In genomic region chr12:89140580-89141236, GRCh38 we compare ENCODE assay signal across 18 cellular contexts.
A peak's percentile ranks its signal among the peaks of the same experiment; 100 is the strongest.
DNase-seq lines count a peak whose midpoint lies in the region; ATAC-seq and TF ChIP-seq lines count a peak whose summit lies in the region.
"Had no signal": no experiment of that assay in that cellular context is flagged by ENCODE, and none has a peak within 500 bp of the region (broad histone marks: within the 10 kb centered on the region; RNA-seq: fewer than 3 reads in every experiment).

No MANE protein-coding gene starts in this region.

- no peaks in the 10 kb centered on the region for H3K9me3 Mint-ChIP-seq in glutamatergic neuron (ENCODE audit: unreplicated experiment)
- H3K9me3 Mint-ChIP-seq: activated naive CD4-positive, alpha-beta T cell treated with anti-CD3 and anti-CD28 coated beads, Interleukin-2, amount 50 U/mL, for 24 hours had no signal

- H3K36me3 Mint-ChIP-seq in glutamatergic neuron (ENCODE audit: unreplicated experiment) = no peaks in the 10 kb centered on the region
- H3K36me3 Mint-ChIP-seq: activated naive CD4-positive, alpha-beta T cell treated with anti-CD3 and anti-CD28 coated beads, Interleukin-2, amount 50 U/mL, for 24 hours; neural progenitor cell had no signal

- H3K4me3 ChIP-seq in ACC112 (ENCODE audit: low read depth, low read length) (no peak overlapping the region), choroid plexus epithelial cell (ENCODE audit: low read depth, low read length) (no peak overlapping the region)
- H3K4me3 ChIP-seq: neural progenitor cell had no signal

- peaks cover 4% of the 10 kb centered on the region for H3K4me1 Mint-ChIP-seq in glutamatergic neuron (ENCODE audit: low read depth, unreplicated experiment)

- H3K27ac Mint-ChIP-seq in glutamatergic neuron (ENCODE audit: unreplicated experiment) = no peak overlapping the region
- H3K27ac Mint-ChIP-seq: activated naive CD4-positive, alpha-beta T cell treated with anti-CD3 and anti-CD28 coated beads, Interleukin-2, amount 50 U/mL, for 24 hours; neural progenitor cell had no signal

- TF ChIP-seq CTCF in choroid plexus epithelial cell (conservative IDR thresholded peaks at IDR 0.05; ENCODE audit: low read depth, low read length) = no peak
- no peak for TF ChIP-seq CTCF in glutamatergic neuron (IDR thresholded peaks at IDR 0.05; ENCODE audit: partially characterized antibody, unreplicated experiment)

- H3K27ac ChIP-seq in ACC112 (ENCODE audit: low read depth, low read length) = peak overlapping the region; percentile 35; the same call in 1 of the 2 replicates
- H3K27ac ChIP-seq: neural progenitor cell had no signal

- H2AFZ ChIP-seq in ACC112 (ENCODE audit: low read length, unreplicated experiment) = peak overlapping the region; percentile 44
- H2AFZ ChIP-seq: neural progenitor cell had no signal

- DNase-seq in NCI-H1092 treated with DMSO at 0.1 percent for 48 hours (lab: John Stamatoyannopoulos, UW) = peak; percentile 36
- peak; percentile 70 for DNase-seq in choroid plexus epithelial cell (ENCODE audit: low read depth)
- DNase-seq in left ventricle myocardium superior = peak; percentile 75
- no peak for DNase-seq in cerebellar nuclear complex (lab: John Stamatoyannopoulos, UW)
- DNase-seq in stimulated activated CD4-positive, alpha-beta T cell treated with anti-CD3 and anti-CD28 coated beads, Interleukin-1b, Interleukin-23, amount 100 ng/mL, for 48 hours = no peak
- DNase-seq in glutamatergic neuron = no peak
- DNase-seq: activated CD4-positive, CD25-positive, alpha-beta regulatory T cell treated with anti-CD3 and anti-CD28 coated beads, Interleukin-2, amount 50 U/mL, for 72 hours; Caco-2; H7; NCI-H1417 treated with DMSO at 0.1 percent for 48 hours; NCI-H748 treated with DMSO at 0.1 percent for 48 hours; RPMI8226; small intestine; T-helper 2 cell had no signal

- H3K27me3 Mint-ChIP-seq in glutamatergic neuron (ENCODE audit: unreplicated experiment) = no peaks in the 10 kb centered on the region
- H3K27me3 Mint-ChIP-seq: activated naive CD4-positive, alpha-beta T cell treated with anti-CD3 and anti-CD28 coated beads, Interleukin-2, amount 50 U/mL, for 24 hours had no signal

- intact Hi-C loops in left ventricle myocardium superior (cut with micrococcal nuclease) = no loop called here

- H3K79me2 ChIP-seq in ACC112 (ENCODE audit: control insufficient read depth, insufficient read depth, low read length, unreplicated experiment) = no peaks in the 10 kb centered on the region

- ATAC-seq in left ventricle myocardium superior (peak; percentile 96), HG02973 (IDR thresholded peaks at IDR 0.05; ENCODE audit: unreplicated experiment) (no peak)

- no peaks in the 10 kb centered on the region for H3K36me3 ChIP-seq in ACC112 (ENCODE audit: insufficient read depth, low read length)
- H3K36me3 ChIP-seq: neural progenitor cell had no signal

- peaks cover 38% of the 10 kb centered on the region for H3K4me1 ChIP-seq in ACC112 (ENCODE audit: control insufficient read depth, insufficient read depth, low read length, unreplicated experiment)
- H3K4me1 ChIP-seq: Caco-2, neural progenitor cell had no signal

- H3K4me3 Mint-ChIP-seq in glutamatergic neuron (ENCODE audit: unreplicated experiment) = no peak overlapping the region
- H3K4me3 Mint-ChIP-seq: activated naive CD4-positive, alpha-beta T cell treated with anti-CD3 and anti-CD28 coated beads, Interleukin-2, amount 50 U/mL, for 24 hours; neural progenitor cell had no signal

- H3K27me3 ChIP-seq in ACC112 (ENCODE audit: insufficient read depth, low read length) = no peaks in the 10 kb centered on the region
- H3K27me3 ChIP-seq: neural progenitor cell had no signal

Comparison
In these comparisons a context has a peak if more than half of its experiments do, and no peak if none do; other contexts are left out.
1. DNase-seq: peak in NCI-H1092 treated with DMSO at 0.1 percent for 48 hours (single experiment), choroid plexus epithelial cell (single experiment) and left ventricle myocardium superior (single experiment); none in cerebellar nuclear complex (0 of 2), stimulated activated CD4-positive, alpha-beta T cell treated with anti-CD3 and anti-CD28 coated beads, Interleukin-1b, Interleukin-23, amount 100 ng/mL, for 48 hours (single experiment) and glutamatergic neuron (single experiment).